Comparison of ENCODE assay signal across 17 cellular contexts in genomic region chr9:78278177-78278777, GRCh38. TPM values are rescaled to one million over a fixed set of nuclear protein-coding genes. Genes with fewer than 3 reads are reported as not detected.
DNase-seq lines count a peak whose midpoint lies in the region; ATAC-seq, FAIRE-seq and TF ChIP-seq lines count a peak whose summit lies in the region.
"Had no signal": no experiment of that assay in that cellular context is flagged by ENCODE, and none has a peak within 500 bp of the region (broad histone marks: within the 10 kb centered on the region; RNA-seq: fewer than 3 reads in every experiment).

No MANE protein-coding gene starts in this region.

- FAIRE-seq in small intestine (lab: Jason Lieb, UNC), result no peak
- FAIRE-seq: frontal cortex, GM19239, urothelium cell line had no signal

- intact Hi-C loops in testis (cut with DNase I; ENCODE audit: low total_unique reads), result no loop called here

- DNase-seq in AML-193 (lab: John Stamatoyannopoulos, UW), result peak; percentile 23 to 37
- peak; percentile 71 for DNase-seq in MV-4-11 (lab: John Stamatoyannopoulos, UW)
- DNase-seq in epithelial cell of esophagus (ENCODE audit: low read depth), result peak; percentile 80
- DNase-seq in myocyte (ENCODE audit: low read depth), result peak; percentile 54
- DNase-seq in activated gamma-delta T cell (lab: John Stamatoyannopoulos, UW), result no peak
- no peak for DNase-seq in testis
- no peak for DNase-seq in small intestine
- DNase-seq: activated T-cell treated with anti-CD3 and anti-CD28 coated beads, Interleukin-2, amount 50 U/mL, for 1 hour; KG1; NCI-H226; retina; SHP77 had no signal

- H3K9me3 ChIP-seq in testis (no peaks in the 10 kb centered on the region), small intestine (ENCODE audit: control insufficient read depth, low read depth) (no peaks in the 10 kb centered on the region)

- WGBS in testis, 2 donors, result 63 to 73% methylated on average over 5 of the region's 5 CpGs
- WGBS in small intestine, 3 donors, result 64 to 66% (median 65%) methylated on average over 5 of the region's 5 CpGs

- no peaks in the 10 kb centered on the region for H3K27me3 ChIP-seq in testis
- no peaks in the 10 kb centered on the region for H3K27me3 ChIP-seq in small intestine (ENCODE audit: control insufficient read depth in 2 of 2, insufficient read depth in 2 of 2, low read length in 2 of 2)
- H3K27me3 ChIP-seq: cardiac muscle cell had no signal

- H3K4me3 ChIP-seq in epithelial cell of esophagus (ENCODE audit: low read length) (no peak overlapping the region), testis (no peak overlapping the region), small intestine (ENCODE audit: low read depth in 1 of 2, low read length in 2 of 2) (no peak overlapping the region)
- H3K4me3 ChIP-seq: cardiac muscle cell had no signal

- TF ChIP-seq POLR2A in testis (IDR thresholded peaks at IDR 0.05), result no peak

- H3K36me3 ChIP-seq in testis (ENCODE audit: low read depth, missing control alignments) (no peaks in the 10 kb centered on the region), small intestine (ENCODE audit: control insufficient read depth in 2 of 2, insufficient read depth in 2 of 2, low read length in 2 of 2) (no peaks in the 10 kb centered on the region)
- H3K36me3 ChIP-seq: cardiac muscle cell had no signal

- no peak overlapping the region for H3K27ac ChIP-seq in testis
- H3K27ac ChIP-seq in small intestine (ENCODE audit: low read depth in 1 of 2, low read length in 1 of 2), result no peak overlapping the region
- H3K27ac ChIP-seq: cardiac muscle cell had no signal

- ATAC-seq in GM18868 (IDR thresholded peaks at IDR 0.05; ENCODE audit: unreplicated experiment), result no peak

- TF ChIP-seq CTCF in epithelial cell of esophagus (IDR thresholded peaks at IDR 0.05; ENCODE audit: insufficient read depth, low read depth, low read length, missing control alignments) (no peak), testis (IDR thresholded peaks at IDR 0.05) (no peak)

- H3K4me1 ChIP-seq in testis (peaks cover 6% of the 10 kb centered on the region), small intestine (ENCODE audit: control insufficient read depth in 2 of 2, insufficient read depth in 1 of 2, low read depth in 1 of 2, low read length in 1 of 2) (no peaks in the 10 kb centered on the region)

RNA-seq across cellular contexts. Expression of gene PSAT1, which starts 18.6 kb away (rescaled TPM):
- 47.0 and 48.0 TPM in 2 replicates for total RNA-seq in myocyte
- 286 TPM for polyA plus RNA-seq in myocyte (2012)
- 10 to 100 TPM; 39.9 to 44.8 TPM for total RNA-seq in testis
- 29.6 TPM for polyA plus RNA-seq in testis (ENCODE audit: insufficient read depth, low read depth, low replicate concordance)
- polyA plus RNA-seq in small intestine, result 100 to 1,000 TPM in 1 of 3 donors, 1 to 10 TPM in 2; 1.8 to 101 (median 3.0) TPM

RNA-seq across cellular contexts. Expression of gene CEP78, which starts 42.4 kb away (rescaled TPM):
- 10.0 and 11.3 TPM in 2 replicates for total RNA-seq in myocyte
- 8.0 TPM for polyA plus RNA-seq in myocyte (2012)
- total RNA-seq in testis, result 10 to 100 TPM; 37.4 to 50.2 TPM
- 28.2 TPM for polyA plus RNA-seq in testis (ENCODE audit: insufficient read depth, low read depth, low replicate concordance)
- 1 to 10 TPM in 2 of 3 donors, under 1 TPM in 1; 0.81 to 9.8 (median 1.6) TPM for polyA plus RNA-seq in small intestine

Comparison
In these comparisons a context has a peak if more than half of its experiments do, and no peak if none do; other contexts are left out.
1. DNase-seq: peak in AML-193 (2 of 2), MV-4-11 (single experiment), epithelial cell of esophagus (single experiment) and myocyte (single experiment); none in activated gamma-delta T cell (single experiment), testis (single experiment) and small intestine (single experiment).